Comparison of ENCODE assay signal across 8 cellular contexts in the genomic region with DNA sequence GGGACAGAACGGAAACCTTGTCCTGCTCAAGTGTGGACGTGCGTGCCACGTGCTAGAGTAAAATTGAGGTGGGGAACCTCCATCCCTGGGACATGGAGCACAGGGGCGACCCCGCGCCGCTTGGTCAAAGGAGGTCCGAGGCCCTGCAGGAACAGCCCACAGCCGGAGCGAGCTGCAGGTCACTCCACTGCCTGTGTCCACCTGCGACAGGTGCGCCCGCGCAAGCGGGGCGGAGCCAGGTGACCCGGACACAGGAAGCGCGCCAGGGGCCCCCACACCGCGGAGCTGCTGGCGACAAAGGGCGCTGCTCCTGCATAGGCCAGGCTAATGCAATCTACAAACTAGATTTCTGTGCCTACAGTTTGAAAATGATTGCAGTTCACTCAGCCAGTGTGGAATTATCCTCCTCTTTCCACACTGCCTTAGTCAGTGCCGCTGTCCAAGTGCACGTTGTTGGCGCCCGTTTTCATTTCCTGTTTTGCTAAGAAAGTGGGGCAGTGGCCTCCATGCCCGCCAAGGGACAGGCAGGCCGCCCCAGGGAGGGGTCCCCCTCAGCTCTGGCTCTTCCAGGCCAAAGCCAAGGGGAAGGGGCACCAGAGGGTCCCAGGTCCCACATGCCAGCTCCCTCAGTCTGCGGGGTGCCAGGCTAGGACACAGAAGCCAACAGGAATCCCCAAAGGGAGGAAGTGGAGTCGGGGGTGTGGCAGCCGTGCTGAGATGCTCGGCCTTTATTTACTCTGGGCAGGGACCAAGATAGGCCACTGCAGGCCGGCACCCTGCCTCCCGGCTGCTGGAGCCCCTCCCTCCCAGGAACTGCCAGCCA. TPM values are rescaled to one million over a fixed set of nuclear protein-coding genes. Genes with fewer than 3 reads are reported as not detected.
A peak's percentile ranks its signal among the peaks of the same experiment; 100 is the strongest.
DNase-seq lines count a peak whose midpoint lies in the region; ATAC-seq and TF ChIP-seq lines count a peak whose summit lies in the region.

No MANE protein-coding gene starts in this region.

- H3K9me3 Mint-ChIP-seq in activated naive CD4-positive, alpha-beta T cell treated with anti-CD3 and anti-CD28 coated beads, Interleukin-2, amount 10 ng/mL, durations not matched to agents 7 days and 5 days, result no peaks in the 10 kb centered on the region

- no peaks in the 10 kb centered on the region for H3K27me3 ChIP-seq in heart right ventricle

- peak overlapping the region; percentile 46 to 96 (median 64) for H3K27ac ChIP-seq in heart right ventricle

- no peaks in the 10 kb centered on the region for H3K9me3 ChIP-seq in ES-I3 (ENCODE audit: control insufficient read depth, insufficient read depth, low read length)
- H3K9me3 ChIP-seq in heart right ventricle, result no peaks in the 10 kb centered on the region

- H3K27ac Mint-ChIP-seq in activated naive CD4-positive, alpha-beta T cell treated with anti-CD3 and anti-CD28 coated beads, Interleukin-2, amount 10 ng/mL, durations not matched to agents 7 days and 5 days, result peak overlapping the region; percentile 90

- peak; percentile 80 for DNase-seq in NCI-H2196 (lab: John Stamatoyannopoulos, UW; ENCODE audit: unreplicated experiment)
- DNase-seq in activated naive CD4-positive, alpha-beta T cell treated with anti-CD3 and anti-CD28 coated beads, Interleukin-2, amount 10 ng/mL, durations not matched to agents 7 days and 5 days, result peak; percentile 57
- peak; percentile 60 to 63 for DNase-seq in heart right ventricle
- DNase-seq in renal cortical epithelial cell (ENCODE audit: low read depth), result peak; percentile 23
- no peak for DNase-seq in stimulated activated CD4-positive, alpha-beta T cell treated with anti-CD3 and anti-CD28 coated beads, Interleukin-1b, Interleukin-23, amount 100 ng/mL, for 48 hours
- DNase-seq in GOT3 (lab: John Stamatoyannopoulos, UW), result no peak

- WGBS in heart right ventricle, 2 donors, result 6 to 8% methylated on average over 36 of the region's 36 CpGs

- intact Hi-C loops in heart right ventricle (cut with DNase I), result loop anchor here in 4 of 10 donors (5.0 to 10.0 kb wide), 4 partner anchors 75 to 125 kb away; a partner anchor contains a TSS

- H3K4me3 ChIP-seq in heart right ventricle, result peak overlapping the region in 9 of 10 donors; percentile 0 to 44 (median 35)

- no peak for TF ChIP-seq CTCF in heart right ventricle (IDR thresholded peaks at IDR 0.05)

- CTCF ChIA-PET in activated naive CD4-positive, alpha-beta T cell treated with anti-CD3 and anti-CD28 coated beads, Interleukin-2, amount 10 ng/mL, durations not matched to agents 7 days and 5 days (lab: Charles Lee), result no interaction called here

- H3K9ac ChIP-seq in ES-I3 (ENCODE audit: low read depth, low read length), result peak overlapping the region; percentile 34; the same call in 1 of the 2 replicates

- no peak overlapping the region for H3K4me3 Mint-ChIP-seq in activated naive CD4-positive, alpha-beta T cell treated with anti-CD3 and anti-CD28 coated beads, Interleukin-2, amount 10 ng/mL, durations not matched to agents 7 days and 5 days

- H3K36me3 ChIP-seq in ES-I3 (ENCODE audit: insufficient read depth, low read length) (peaks cover 20% of the 10 kb centered on the region), heart right ventricle (peaks cover 0 to 43% (median 27%) of the 10 kb centered on the region in 9 donors)

- H3K4me1 Mint-ChIP-seq in activated naive CD4-positive, alpha-beta T cell treated with anti-CD3 and anti-CD28 coated beads, Interleukin-2, amount 10 ng/mL, durations not matched to agents 7 days and 5 days, result peaks cover 50% of the 10 kb centered on the region

- no peaks in the 10 kb centered on the region for H3K27me3 Mint-ChIP-seq in activated naive CD4-positive, alpha-beta T cell treated with anti-CD3 and anti-CD28 coated beads, Interleukin-2, amount 10 ng/mL, durations not matched to agents 7 days and 5 days

- ATAC-seq in heart right ventricle (peak; percentile 37 to 57 (median 49)), HG03442 (IDR thresholded peaks at IDR 0.05; ENCODE audit: unreplicated experiment) (no peak)

- peaks cover 29% of the 10 kb centered on the region for H3K36me3 Mint-ChIP-seq in activated naive CD4-positive, alpha-beta T cell treated with anti-CD3 and anti-CD28 coated beads, Interleukin-2, amount 10 ng/mL, durations not matched to agents 7 days and 5 days

- H3K4me1 ChIP-seq in ES-I3 (ENCODE audit: insufficient read depth, low read length) (peaks cover 32% of the 10 kb centered on the region), heart right ventricle (peaks cover 20 to 62% (median 54%) of the 10 kb centered on the region in 9 donors)

RNA-seq across cellular contexts. Expression of a gene that starts 4.3 kb away (rescaled TPM):
- 10 to 100 TPM; 15.2 to 40.2 (median 21.9) TPM for total RNA-seq in heart right ventricle
- polyA plus RNA-seq in heart right ventricle, result 10 to 100 TPM; 26.2 to 37.5 TPM
- total RNA-seq in renal cortical epithelial cell, result 34.9 and 48.4 TPM in 2 replicates

RNA-seq across cellular contexts. Expression of a gene that starts 58.5 kb away (rescaled TPM):
- 10 to 100 TPM; 11.6 to 26.3 (median 15.3) TPM for total RNA-seq in heart right ventricle
- 10 to 100 TPM; 13.0 to 88.3 TPM for polyA plus RNA-seq in heart right ventricle
- total RNA-seq in renal cortical epithelial cell, result 3.6 and 15.1 TPM in 2 replicates

Comparison
In these comparisons a context has a peak if more than half of its experiments do, and no peak if none do; other contexts are left out.
1. DNase-seq: peak in NCI-H2196 (single experiment), activated naive CD4-positive, alpha-beta T cell treated with anti-CD3 and anti-CD28 coated beads, Interleukin-2, amount 10 ng/mL, durations not matched to agents 7 days and 5 days (single experiment), heart right ventricle (2 of 2) and renal cortical epithelial cell (single experiment); none in stimulated activated CD4-positive, alpha-beta T cell treated with anti-CD3 and anti-CD28 coated beads, Interleukin-1b, Interleukin-23, amount 100 ng/mL, for 48 hours (single experiment) and GOT3 (single experiment).